1 cellular context compared by ENCODE assay signal in genomic region chr1:23977854-23978191, GRCh38.
TF ChIP-seq lines count a peak whose summit lies in the region.

No MANE protein-coding gene starts in this region.

TF ChIP-seq in IMR-90, 13 proteins besides CTCF, POLR2A, EP300 and RAD21 (continued from another document):
- TF ChIP-seq CHD1 (IDR thresholded peaks at IDR 0.05; ENCODE audit: low read depth, low read length) (no peak), BHLHE40 (IDR thresholded peaks at IDR 0.05; ENCODE audit: low read depth, low read length) (no peak)
